ENCODE assay signal across 41 cellular contexts in genomic region chr7:123917878-123918277, GRCh38. TPM values are rescaled to one million over a fixed set of nuclear protein-coding genes. Genes with fewer than 3 reads are reported as not detected.
"Had no signal": no experiment of that assay in that cellular context is flagged by ENCODE, and none has a peak within 500 bp of the region (broad histone marks: within the 10 kb centered on the region; RNA-seq: fewer than 3 reads in every experiment).

No MANE protein-coding gene starts in this region.

- H3K27ac ChIP-seq: adrenal gland, body of pancreas, cardiac muscle cell, VCaP had no signal

- H3K4me3 Mint-ChIP-seq: activated B cell treated with CpG ODN at 0.5 μM for 24 hours; activated CD4-positive, alpha-beta memory T cell treated with anti-CD3 and anti-CD28 coated beads for 36 hours; activated CD4-positive, alpha-beta T cell treated with anti-CD3 and anti-CD28 coated beads, Interleukin-2, amount 10 ng/mL, durations not matched to agents 24 days and 14 days; activated CD8-positive, alpha-beta T cell treated with anti-CD3 and anti-CD28 coated beads for 36 hours; activated naive CD4-positive, alpha-beta T cell treated with anti-CD3 and anti-CD28 coated beads for 36 hours; activated naive CD8-positive, alpha-beta T cell treated with anti-CD3 and anti-CD28 coated beads for 36 hours; activated T-cell treated with anti-CD3 and anti-CD28 coated beads, Interleukin-2, amount 50 U/mL, for 4 hours; activated T-cell treated with anti-CD3 and anti-CD28 coated beads, Interleukin-2, amount 50 U/mL, for 72 hours; activated T-helper 1 cell treated with anti-CD3 and anti-CD28 coated beads, Interleukin-12 subunit alpha, Interleukin-12 subunit beta, Interleukin-2, Interleukin-4 antibody, amounts not matched to agents 30 ng/mL and 10 ng/mL and 1 ng/mL, durations not matched to agents 14 hours and 24 hours and 36 hours; activated T-helper 17 cell treated with anti-CD3 and anti-CD28 coated beads, Interleukin-2, amount 50 U/mL, for 72 hours; central memory CD8-positive, alpha-beta T cell; T-helper 1 cell treated with Interleukin-12 subunit alpha and Interleukin-12 subunit beta and Interleukin-4 antibody, amounts not matched to agents 30 μg/mL and 1 μg/mL, for 36 hours; T-helper 2 cell treated with Interferon-gamma antibody and Interleukin-4, amounts not matched to agents 5 μg/mL and 100 μg/mL, for 36 hours had no signal

- H3K9me3 ChIP-seq: adrenal gland, body of pancreas had no signal

- FAIRE-seq: astrocyte, bronchial epithelial cell, TTC549 had no signal

- H3K4me3 ChIP-seq: adrenal gland, body of pancreas, cardiac muscle cell had no signal

- H3K27ac Mint-ChIP-seq: activated B cell treated with CpG ODN at 0.5 μM for 24 hours; activated CD4-positive, alpha-beta memory T cell treated with anti-CD3 and anti-CD28 coated beads for 36 hours; activated CD4-positive, alpha-beta T cell treated with anti-CD3 and anti-CD28 coated beads, Interleukin-2, amount 10 ng/mL, durations not matched to agents 24 days and 14 days; activated CD8-positive, alpha-beta T cell treated with anti-CD3 and anti-CD28 coated beads for 36 hours; activated naive CD4-positive, alpha-beta T cell treated with anti-CD3 and anti-CD28 coated beads for 36 hours; activated naive CD4-positive, alpha-beta T cell treated with anti-CD3 and anti-CD28 coated beads, Interleukin-2, amount 50 U/mL, for 72 hours; activated naive CD8-positive, alpha-beta T cell treated with anti-CD3 and anti-CD28 coated beads for 36 hours; activated T-cell treated with anti-CD3 and anti-CD28 coated beads, Interleukin-2, amount 50 U/mL, for 72 hours; activated T-helper 1 cell treated with anti-CD3 and anti-CD28 coated beads, Interleukin-12 subunit alpha, Interleukin-12 subunit beta, Interleukin-2, Interleukin-4 antibody, amounts not matched to agents 30 ng/mL and 10 ng/mL and 1 ng/mL, durations not matched to agents 14 hours and 24 hours and 36 hours; activated T-helper 17 cell treated with anti-CD3 and anti-CD28 coated beads, Interleukin-2, amount 50 U/mL, for 72 hours; T-helper 1 cell treated with Interleukin-12 subunit alpha and Interleukin-12 subunit beta and Interleukin-4 antibody, amounts not matched to agents 30 μg/mL and 1 μg/mL, for 36 hours; T-helper 2 cell treated with Interferon-gamma antibody and Interleukin-4, amounts not matched to agents 5 μg/mL and 100 μg/mL, for 36 hours had no signal

- H3K4me1 ChIP-seq: adrenal gland, body of pancreas had no signal

- ATAC-seq: activated CD8-positive, alpha-beta T cell treated with anti-CD3 and anti-CD28 coated beads for 36 hours; activated naive CD4-positive, alpha-beta T cell treated with anti-CD3 and anti-CD28 coated beads, Interleukin-2, amount 50 U/mL, for 72 hours; activated T-cell treated with anti-CD3 and anti-CD28 coated beads, Interleukin-2, amount 50 U/mL, for 4 hours; activated T-cell treated with anti-CD3 and anti-CD28 coated beads, Interleukin-2, amount 50 U/mL, for 72 hours; activated T-helper 17 cell treated with anti-CD3 and anti-CD28 coated beads, Interleukin-2, amount 50 U/mL, for 72 hours; body of pancreas had no signal

- H3K36me3 Mint-ChIP-seq: activated CD4-positive, alpha-beta memory T cell treated with anti-CD3 and anti-CD28 coated beads for 36 hours; activated naive CD4-positive, alpha-beta T cell treated with anti-CD3 and anti-CD28 coated beads, Interleukin-2, amount 50 U/mL, for 72 hours; activated naive CD8-positive, alpha-beta T cell treated with anti-CD3 and anti-CD28 coated beads for 36 hours had no signal

- H3K4me1 Mint-ChIP-seq: activated B cell treated with CpG ODN at 0.5 μM for 24 hours; activated CD4-positive, alpha-beta T cell treated with anti-CD3 and anti-CD28 coated beads, Interleukin-2, amount 10 ng/mL, durations not matched to agents 24 days and 14 days; activated naive CD8-positive, alpha-beta T cell treated with anti-CD3 and anti-CD28 coated beads for 36 hours; activated T-helper 17 cell treated with anti-CD3 and anti-CD28 coated beads, Interleukin-2, amount 50 U/mL, for 72 hours; central memory CD8-positive, alpha-beta T cell had no signal

- DNase-seq: activated B cell treated with CpG ODN at 0.5 μM for 24 hours; activated CD4-positive, alpha-beta memory T cell treated with anti-CD3 and anti-CD28 coated beads for 36 hours; activated CD4-positive, alpha-beta T cell treated with anti-CD3 and anti-CD28 coated beads for 4 hours; activated CD4-positive, alpha-beta T cell treated with anti-CD3 and anti-CD28 coated beads, Interleukin-2, amount 10 ng/mL, durations not matched to agents 24 days and 14 days; activated CD4-positive, alpha-beta T cell treated with anti-CD3 and anti-CD28 coated beads, Interleukin-2, amount 50 U/mL, for 1 hour; activated CD4-positive, alpha-beta T cell treated with anti-CD3 and anti-CD28 coated beads, Interleukin-2, amount 50 U/mL, for 4 hours; activated CD4-positive, CD25-positive, alpha-beta regulatory T cell treated with anti-CD3 and anti-CD28 coated beads, Interleukin-2, amount 50 U/mL, for 72 hours; activated CD8-positive, alpha-beta memory T cell treated with anti-CD3 and anti-CD28 coated beads, Interleukin-2, amount 50 U/mL, for 4 hours; activated CD8-positive, alpha-beta T cell treated with anti-CD3 and anti-CD28 coated beads for 36 hours; activated effector memory CD4-positive, alpha-beta T cell treated with anti-CD3 and anti-CD28 coated beads, Interleukin-2, amount 50 U/mL, for 16 hours; activated gamma-delta T cell treated with Interleukin-2 at 50 U/mL for 16 hours; activated naive CD4-positive, alpha-beta T cell; activated naive CD4-positive, alpha-beta T cell treated with anti-CD3 and anti-CD28 coated beads for 36 hours; activated naive CD4-positive, alpha-beta T cell treated with anti-CD3 and anti-CD28 coated beads, Interleukin-2, amount 50 U/mL, for 16 hours; activated naive CD8-positive, alpha-beta T cell treated with anti-CD3 and anti-CD28 coated beads for 36 hours; activated T-cell treated with anti-CD3 and anti-CD28 coated beads for 4 hours; activated T-cell treated with anti-CD3 and anti-CD28 coated beads, Interleukin-2, amount 50 U/mL, for 1 hour; activated T-cell treated with anti-CD3 and anti-CD28 coated beads, Interleukin-2, amount 50 U/mL, for 4 hours; activated T-cell treated with anti-CD3 and anti-CD28 coated beads, Interleukin-2, amount 50 U/mL, for 72 hours; adrenal gland; amniotic stem cell; aorta; body of pancreas; caudate nucleus; cerebellar nuclear complex; T-helper 1 cell; T-helper 2 cell; T-helper 9 cell had no signal

- H3K9me3 Mint-ChIP-seq: activated B cell treated with CpG ODN at 0.5 μM for 24 hours; activated CD4-positive, alpha-beta memory T cell treated with anti-CD3 and anti-CD28 coated beads for 36 hours; activated CD4-positive, alpha-beta T cell treated with anti-CD3 and anti-CD28 coated beads, Interleukin-2, amount 10 ng/mL, durations not matched to agents 24 days and 14 days; activated CD8-positive, alpha-beta T cell treated with anti-CD3 and anti-CD28 coated beads for 36 hours; activated naive CD4-positive, alpha-beta T cell treated with anti-CD3 and anti-CD28 coated beads for 36 hours; activated naive CD4-positive, alpha-beta T cell treated with anti-CD3 and anti-CD28 coated beads, Interleukin-2, amount 50 U/mL, for 72 hours; activated naive CD8-positive, alpha-beta T cell treated with anti-CD3 and anti-CD28 coated beads for 36 hours; activated T-cell treated with anti-CD3 and anti-CD28 coated beads, Interleukin-2, amount 50 U/mL, for 4 hours; activated T-helper 1 cell treated with anti-CD3 and anti-CD28 coated beads, Interleukin-12 subunit alpha, Interleukin-12 subunit beta, Interleukin-2, Interleukin-4 antibody, amounts not matched to agents 30 ng/mL and 10 ng/mL and 1 ng/mL, durations not matched to agents 14 hours and 24 hours and 36 hours; activated T-helper 17 cell treated with anti-CD3 and anti-CD28 coated beads, Interleukin-2, amount 50 U/mL, for 72 hours; central memory CD8-positive, alpha-beta T cell; T-helper 1 cell treated with Interleukin-12 subunit alpha and Interleukin-12 subunit beta and Interleukin-4 antibody, amounts not matched to agents 30 μg/mL and 1 μg/mL, for 36 hours; T-helper 2 cell treated with Interferon-gamma antibody and Interleukin-4, amounts not matched to agents 5 μg/mL and 100 μg/mL, for 36 hours had no signal

- H3K36me3 ChIP-seq: adrenal gland, cardiac muscle cell had no signal

- H3K27me3 Mint-ChIP-seq: activated CD4-positive, alpha-beta T cell treated with anti-CD3 and anti-CD28 coated beads, Interleukin-2, amount 10 ng/mL, durations not matched to agents 24 days and 14 days had no signal

- H3K27me3 ChIP-seq: adrenal gland, body of pancreas, cardiac muscle cell had no signal

RNA-seq across cellular contexts. Expression of gene SPAM1, which starts 7.2 kb away (rescaled TPM):
- total RNA-seq: activated B cell treated with CpG ODN at 0.5 μM for 24 hours; activated CD4-positive, alpha-beta memory T cell treated with anti-CD3 and anti-CD28 coated beads for 36 hours; activated CD4-positive, alpha-beta T cell treated with anti-CD3 and anti-CD28 coated beads, Interleukin-2, amount 10 ng/mL, durations not matched to agents 24 days and 14 days; activated CD8-positive, alpha-beta memory T cell treated with anti-CD3 and anti-CD28 coated beads for 36 hours; activated CD8-positive, alpha-beta T cell treated with anti-CD3 and anti-CD28 coated beads for 36 hours; activated naive CD4-positive, alpha-beta T cell treated with anti-CD3 and anti-CD28 coated beads for 36 hours; activated naive CD4-positive, alpha-beta T cell treated with anti-CD3 and anti-CD28 coated beads, Interleukin-2, amount 50 U/mL, for 72 hours; activated naive CD8-positive, alpha-beta T cell treated with anti-CD3 and anti-CD28 coated beads for 36 hours; activated T-cell treated with anti-CD3 and anti-CD28 coated beads, Interleukin-2, amount 50 U/mL, for 4 hours; activated T-cell treated with anti-CD3 and anti-CD28 coated beads, Interleukin-2, amount 50 U/mL, for 72 hours; activated T-helper 1 cell treated with anti-CD3 and anti-CD28 coated beads, Interleukin-12 subunit alpha, Interleukin-12 subunit beta, Interleukin-2, Interleukin-4 antibody, amounts not matched to agents 30 ng/mL and 10 ng/mL and 1 ng/mL, durations not matched to agents 14 hours and 24 hours and 36 hours; activated T-helper 17 cell treated with anti-CD3 and anti-CD28 coated beads, Interleukin-2, amount 50 U/mL, for 72 hours; adrenal gland; aorta; astrocyte; body of pancreas; bronchial epithelial cell; cardiac muscle cell; chondrocyte had no signal
- polyA plus RNA-seq: adrenal gland, aorta, cardiac muscle cell had no signal
